ENCODE assay signal across 1 cellular context in genomic region chr2:207812858-207813175, GRCh38.
TF ChIP-seq lines count a peak whose summit lies in the region.

No MANE protein-coding gene starts in this region.

TF ChIP-seq in WTC11, 78 proteins besides CTCF, POLR2A, EP300 and RAD21 (continued from another document):
- TF ChIP-seq USF2 (CRISPR knock-in tag; IDR thresholded peaks at IDR 0.05) (no peak), HMGA2 (CRISPR knock-in tag; IDR thresholded peaks at IDR 0.05) (no peak), PREB (CRISPR knock-in tag; IDR thresholded peaks at IDR 0.05; ENCODE audit: borderline replicate concordance) (no peak), FOXK1 (CRISPR knock-in tag; IDR thresholded peaks at IDR 0.05) (no peak), KAT7 (CRISPR knock-in tag; IDR thresholded peaks at IDR 0.05; ENCODE audit: borderline replicate concordance) (no peak), ELF4 (CRISPR knock-in tag; IDR thresholded peaks at IDR 0.05; ENCODE audit: low read depth) (no peak), IRF2 (CRISPR knock-in tag; IDR thresholded peaks at IDR 0.05; ENCODE audit: borderline replicate concordance, low read depth) (no peak), NFATC4 (CRISPR knock-in tag; IDR thresholded peaks at IDR 0.05) (no peak), ZNF671 (CRISPR knock-in tag; IDR thresholded peaks at IDR 0.05) (no peak), NR1H2 (CRISPR knock-in tag; IDR thresholded peaks at IDR 0.05) (no peak), NFYB (CRISPR knock-in tag; conservative IDR thresholded peaks at IDR 0.05; ENCODE audit: low read depth) (no peak)
- TF ChIP-seq, protein P1, sequence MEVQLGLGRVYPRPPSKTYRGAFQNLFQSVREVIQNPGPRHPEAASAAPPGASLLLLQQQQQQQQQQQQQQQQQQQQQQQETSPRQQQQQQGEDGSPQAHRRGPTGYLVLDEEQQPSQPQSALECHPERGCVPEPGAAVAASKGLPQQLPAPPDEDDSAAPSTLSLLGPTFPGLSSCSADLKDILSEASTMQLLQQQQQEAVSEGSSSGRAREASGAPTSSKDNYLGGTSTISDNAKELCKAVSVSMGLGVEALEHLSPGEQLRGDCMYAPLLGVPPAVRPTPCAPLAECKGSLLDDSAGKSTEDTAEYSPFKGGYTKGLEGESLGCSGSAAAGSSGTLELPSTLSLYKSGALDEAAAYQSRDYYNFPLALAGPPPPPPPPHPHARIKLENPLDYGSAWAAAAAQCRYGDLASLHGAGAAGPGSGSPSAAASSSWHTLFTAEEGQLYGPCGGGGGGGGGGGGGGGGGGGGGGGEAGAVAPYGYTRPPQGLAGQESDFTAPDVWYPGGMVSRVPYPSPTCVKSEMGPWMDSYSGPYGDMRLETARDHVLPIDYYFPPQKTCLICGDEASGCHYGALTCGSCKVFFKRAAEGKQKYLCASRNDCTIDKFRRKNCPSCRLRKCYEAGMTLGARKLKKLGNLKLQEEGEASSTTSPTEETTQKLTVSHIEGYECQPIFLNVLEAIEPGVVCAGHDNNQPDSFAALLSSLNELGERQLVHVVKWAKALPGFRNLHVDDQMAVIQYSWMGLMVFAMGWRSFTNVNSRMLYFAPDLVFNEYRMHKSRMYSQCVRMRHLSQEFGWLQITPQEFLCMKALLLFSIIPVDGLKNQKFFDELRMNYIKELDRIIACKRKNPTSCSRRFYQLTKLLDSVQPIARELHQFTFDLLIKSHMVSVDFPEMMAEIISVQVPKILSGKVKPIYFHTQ (CRISPR knock-in tag; IDR thresholded peaks at IDR 0.05), result no peak
- TF ChIP-seq, protein P2, sequence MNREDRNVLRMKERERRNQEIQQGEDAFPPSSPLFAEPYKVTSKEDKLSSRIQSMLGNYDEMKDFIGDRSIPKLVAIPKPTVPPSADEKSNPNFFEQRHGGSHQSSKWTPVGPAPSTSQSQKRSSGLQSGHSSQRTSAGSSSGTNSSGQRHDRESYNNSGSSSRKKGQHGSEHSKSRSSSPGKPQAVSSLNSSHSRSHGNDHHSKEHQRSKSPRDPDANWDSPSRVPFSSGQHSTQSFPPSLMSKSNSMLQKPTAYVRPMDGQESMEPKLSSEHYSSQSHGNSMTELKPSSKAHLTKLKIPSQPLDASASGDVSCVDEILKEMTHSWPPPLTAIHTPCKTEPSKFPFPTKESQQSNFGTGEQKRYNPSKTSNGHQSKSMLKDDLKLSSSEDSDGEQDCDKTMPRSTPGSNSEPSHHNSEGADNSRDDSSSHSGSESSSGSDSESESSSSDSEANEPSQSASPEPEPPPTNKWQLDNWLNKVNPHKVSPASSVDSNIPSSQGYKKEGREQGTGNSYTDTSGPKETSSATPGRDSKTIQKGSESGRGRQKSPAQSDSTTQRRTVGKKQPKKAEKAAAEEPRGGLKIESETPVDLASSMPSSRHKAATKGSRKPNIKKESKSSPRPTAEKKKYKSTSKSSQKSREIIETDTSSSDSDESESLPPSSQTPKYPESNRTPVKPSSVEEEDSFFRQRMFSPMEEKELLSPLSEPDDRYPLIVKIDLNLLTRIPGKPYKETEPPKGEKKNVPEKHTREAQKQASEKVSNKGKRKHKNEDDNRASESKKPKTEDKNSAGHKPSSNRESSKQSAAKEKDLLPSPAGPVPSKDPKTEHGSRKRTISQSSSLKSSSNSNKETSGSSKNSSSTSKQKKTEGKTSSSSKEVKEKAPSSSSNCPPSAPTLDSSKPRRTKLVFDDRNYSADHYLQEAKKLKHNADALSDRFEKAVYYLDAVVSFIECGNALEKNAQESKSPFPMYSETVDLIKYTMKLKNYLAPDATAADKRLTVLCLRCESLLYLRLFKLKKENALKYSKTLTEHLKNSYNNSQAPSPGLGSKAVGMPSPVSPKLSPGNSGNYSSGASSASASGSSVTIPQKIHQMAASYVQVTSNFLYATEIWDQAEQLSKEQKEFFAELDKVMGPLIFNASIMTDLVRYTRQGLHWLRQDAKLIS (CRISPR knock-in tag; IDR thresholded peaks at IDR 0.05; ENCODE audit: borderline replicate concordance), result no peak
